Comparison of ENCODE assay signal across 12 cellular contexts in the genomic region with DNA sequence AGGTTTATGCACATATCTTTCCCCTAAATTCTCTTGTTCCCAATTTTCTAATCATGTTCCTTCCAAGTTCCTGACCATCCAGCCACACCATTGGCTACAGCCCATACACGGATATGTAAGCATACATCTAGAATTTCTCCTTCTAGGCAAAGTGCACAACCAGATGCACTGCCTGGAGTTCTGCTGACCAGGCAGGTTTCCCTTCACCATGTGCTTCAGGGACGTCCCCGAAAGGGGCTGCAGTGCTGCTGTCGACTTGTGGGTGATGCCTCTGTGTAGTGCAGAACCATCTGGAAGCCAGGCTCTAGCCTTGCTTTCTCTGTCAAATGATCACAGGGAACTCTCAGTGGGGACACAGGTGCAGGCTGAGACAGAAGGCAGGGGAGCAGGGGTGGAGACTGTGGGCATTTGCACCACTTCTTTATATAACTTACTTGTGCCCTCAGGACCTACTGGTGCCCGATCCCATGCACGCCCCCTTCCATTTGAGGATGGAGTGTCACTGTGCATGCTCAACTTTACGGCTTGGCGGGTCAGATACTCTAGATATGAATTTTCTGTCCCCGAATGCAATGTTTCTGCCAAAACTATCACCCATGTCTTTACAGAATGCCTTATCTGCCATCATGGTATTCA. TPM values are rescaled to one million over a fixed set of nuclear protein-coding genes. Genes with fewer than 3 reads are reported as not detected.
DNase-seq lines count a peak whose midpoint lies in the region; ATAC-seq and TF ChIP-seq lines count a peak whose summit lies in the region.
"Had no signal": no experiment of that assay in that cellular context is flagged by ENCODE, and none has a peak within 500 bp of the region (broad histone marks: within the 10 kb centered on the region; RNA-seq: fewer than 3 reads in every experiment).

No MANE protein-coding gene starts in this region.

- H3K36me3 Mint-ChIP-seq in activated naive CD4-positive, alpha-beta T cell treated with anti-CD3 and anti-CD28 coated beads, Interleukin-2, amount 10 ng/mL, durations not matched to agents 7 days and 5 days, result no peaks in the 10 kb centered on the region
- H3K36me3 Mint-ChIP-seq: CD14-positive monocyte had no signal

- H3K79me2 ChIP-seq in MM.1S (ENCODE audit: low read length), result no peaks in the 10 kb centered on the region

- H2AFZ ChIP-seq in MM.1S (ENCODE audit: low read length), result no peak overlapping the region

- no peaks in the 10 kb centered on the region for H3K9me3 Mint-ChIP-seq in activated naive CD4-positive, alpha-beta T cell treated with anti-CD3 and anti-CD28 coated beads, Interleukin-2, amount 10 ng/mL, durations not matched to agents 7 days and 5 days

- H3K27me3 ChIP-seq in MM.1S (replicated peaks; ENCODE audit: insufficient read depth, low read length), result no peaks in the 10 kb centered on the region
- peaks cover 8% of the 10 kb centered on the region for H3K27me3 ChIP-seq in RWPE2 (ENCODE audit: insufficient read depth, poor library complexity, severe bottlenecking)

- H3K9ac ChIP-seq in MM.1S (ENCODE audit: low read length), result no peak overlapping the region

- CTCF ChIA-PET in activated naive CD4-positive, alpha-beta T cell treated with anti-CD3 and anti-CD28 coated beads, Interleukin-2, amount 10 ng/mL, durations not matched to agents 7 days and 5 days (lab: Charles Lee), result no interaction called here

- no peaks in the 10 kb centered on the region for H3K9me2 ChIP-seq in MM.1S (replicated peaks; ENCODE audit: insufficient read depth, low read length)

- no peaks in the 10 kb centered on the region for H4K20me1 ChIP-seq in MM.1S (ENCODE audit: insufficient read depth, low read length)

- peak; percentile 15 for DNase-seq in MM.1S
- peak; percentile 9 for DNase-seq in RWPE2 (ENCODE audit: low spot score)
- DNase-seq in posterior vena cava (ENCODE audit: low spot score), result peak; percentile 37
- no peak for DNase-seq in T-helper 1 cell
- DNase-seq in NCI-H82 (lab: John Stamatoyannopoulos, UW), result no peak
- DNase-seq in activated naive CD4-positive, alpha-beta T cell treated with anti-CD3 and anti-CD28 coated beads, Interleukin-2, amount 10 ng/mL, durations not matched to agents 7 days and 5 days, result no peak
- DNase-seq: DMS53, GF-D8, HCEC 1CT, HFFc6 had no signal

- H3K36me3 ChIP-seq in MM.1S (replicated peaks; ENCODE audit: insufficient read depth, low read length), result no peaks in the 10 kb centered on the region
- H3K36me3 ChIP-seq in RWPE2 (ENCODE audit: low read depth), result no peaks in the 10 kb centered on the region

- intact Hi-C loops in posterior vena cava (cut with DNase I), result loop anchor here in 1 of 2 donors (2.0 kb wide), 1 partner anchor 433 kb away; no protein-coding TSS in a partner anchor

- no peak for ATAC-seq in RWPE2 (ENCODE audit: low read depth)

- no peaks in the 10 kb centered on the region for H3K27me3 Mint-ChIP-seq in activated naive CD4-positive, alpha-beta T cell treated with anti-CD3 and anti-CD28 coated beads, Interleukin-2, amount 10 ng/mL, durations not matched to agents 7 days and 5 days

- no peak overlapping the region for H3K4me2 ChIP-seq in MM.1S (ENCODE audit: low read depth, low read length)

- H3F3A ChIP-seq in MM.1S (ENCODE audit: insufficient read depth, low read length), result no peaks in the 10 kb centered on the region

- TF ChIP-seq CTCF in MM.1S (IDR thresholded peaks at IDR 0.05; ENCODE audit: low read length) (no peak), RWPE2 (IDR thresholded peaks at IDR 0.05; ENCODE audit: poor library complexity, severe bottlenecking) (no peak)

- H3K4me3 ChIP-seq in MM.1S (ENCODE audit: low read length) (no peak overlapping the region), RWPE2 (ENCODE audit: severe bottlenecking) (no peak overlapping the region)

- H3K27ac ChIP-seq in MM.1S (ENCODE audit: low read length), result no peak overlapping the region
- no peak overlapping the region for H3K27ac ChIP-seq in RWPE2 (ENCODE audit: poor library complexity, severe bottlenecking)
- H3K27ac ChIP-seq: HL-60 had no signal

- no peak overlapping the region for H3K4me3 Mint-ChIP-seq in activated naive CD4-positive, alpha-beta T cell treated with anti-CD3 and anti-CD28 coated beads, Interleukin-2, amount 10 ng/mL, durations not matched to agents 7 days and 5 days
- H3K4me3 Mint-ChIP-seq: CD14-positive monocyte, HFFc6 had no signal

- H3K9me3 ChIP-seq in MM.1S (replicated peaks; ENCODE audit: insufficient read depth, low read length) (no peaks in the 10 kb centered on the region), RWPE2 (ENCODE audit: severe bottlenecking) (no peaks in the 10 kb centered on the region)

- no peak overlapping the region for H3K27ac Mint-ChIP-seq in activated naive CD4-positive, alpha-beta T cell treated with anti-CD3 and anti-CD28 coated beads, Interleukin-2, amount 10 ng/mL, durations not matched to agents 7 days and 5 days
- H3K27ac Mint-ChIP-seq: CD14-positive monocyte, HFFc6 had no signal

- no peaks in the 10 kb centered on the region for H3K4me1 Mint-ChIP-seq in activated naive CD4-positive, alpha-beta T cell treated with anti-CD3 and anti-CD28 coated beads, Interleukin-2, amount 10 ng/mL, durations not matched to agents 7 days and 5 days
- H3K4me1 Mint-ChIP-seq: CD14-positive monocyte had no signal

- H3K4me1 ChIP-seq in MM.1S (ENCODE audit: low read length) (no peaks in the 10 kb centered on the region), RWPE2 (ENCODE audit: insufficient read depth, poor library complexity, severe bottlenecking) (no peaks in the 10 kb centered on the region)

RNA-seq across cellular contexts. Expression of a gene that starts 37.5 kb away (rescaled TPM):
- total RNA-seq in posterior vena cava, result 100 to 1,000 TPM in 1 of 2 donors, 10 to 100 TPM in 1; 77.6 to 176 TPM
- total RNA-seq: HFFc6 had no signal

Comparison
In these comparisons a context has a peak if more than half of its experiments do, and no peak if none do; other contexts are left out.
1. DNase-seq: peak in MM.1S (single experiment), RWPE2 (single experiment) and posterior vena cava (single experiment); none in T-helper 1 cell (0 of 5), NCI-H82 (single experiment) and activated naive CD4-positive, alpha-beta T cell treated with anti-CD3 and anti-CD28 coated beads, Interleukin-2, amount 10 ng/mL, durations not matched to agents 7 days and 5 days (single experiment).